ENCODE assay signal across 1 cellular context in the genomic region with DNA sequence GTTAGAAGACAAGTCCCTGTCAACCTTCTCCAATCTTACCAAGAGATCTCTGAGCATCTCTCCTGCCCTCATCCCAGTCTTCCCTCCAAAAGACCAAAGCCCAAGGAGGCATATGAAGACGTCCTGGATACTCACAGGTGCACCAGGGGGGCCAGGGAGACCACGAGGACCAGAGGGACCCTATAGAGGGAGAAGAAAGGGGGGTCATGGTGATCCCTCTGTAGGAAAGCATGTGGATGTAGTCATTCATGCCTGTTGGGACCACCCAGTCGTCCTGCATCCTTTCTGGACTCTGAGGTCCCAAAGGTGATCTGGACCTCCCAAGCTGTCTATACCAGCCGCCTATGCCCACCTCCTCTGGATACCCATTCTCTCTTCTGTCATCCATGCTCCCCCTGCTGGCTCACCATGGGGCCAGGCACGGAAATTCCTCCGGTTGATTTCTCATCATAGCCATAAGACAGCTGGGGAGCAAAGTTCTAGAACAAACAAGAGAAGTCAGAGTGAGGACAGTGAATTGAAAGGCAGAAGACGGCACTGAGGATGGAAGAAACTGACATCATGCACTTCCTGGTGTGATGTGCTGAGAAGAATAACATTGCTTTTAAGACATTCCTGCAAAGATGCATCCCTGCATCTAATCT.
TF ChIP-seq lines count a peak whose summit lies in the region.

No MANE protein-coding gene starts in this region.

TF ChIP-seq in HepG2, 621 proteins besides CTCF, POLR2A, EP300 and RAD21 (continues in another document):
- peak; percentile 28; the same call in 1 of the 2 replicates for TF ChIP-seq HNF4A (CRISPR knock-in tag; IDR thresholded peaks at IDR 0.05)
- no peak for TF ChIP-seq SMAD9 (CRISPR knock-in tag; IDR thresholded peaks at IDR 0.05)
- TF ChIP-seq ZNF264 (CRISPR knock-in tag; IDR thresholded peaks at IDR 0.05), result no peak
- TF ChIP-seq ZNF121 (CRISPR knock-in tag; IDR thresholded peaks at IDR 0.05), result no peak
- no peak for TF ChIP-seq SRSF9 (IDR thresholded peaks at IDR 0.05; ENCODE audit: borderline replicate concordance, insufficient read depth, low read depth, low read length, poor library complexity, severe bottlenecking)
- TF ChIP-seq SMC3 (IDR thresholded peaks at IDR 0.05; ENCODE audit: low read length), result peak; percentile 90
- TF ChIP-seq PCBP2 (optimal IDR thresholded peaks at IDR 0.05; ENCODE audit: low read depth, low read length, poor library complexity, severe bottlenecking), result no peak
- TF ChIP-seq FOSL2 (CRISPR knock-in tag; IDR thresholded peaks at IDR 0.05), result no peak
- no peak for TF ChIP-seq KLF6 (CRISPR knock-in tag; IDR thresholded peaks at IDR 0.05)
- no peak for TF ChIP-seq JUND (CRISPR knock-in tag; IDR thresholded peaks at IDR 0.05)
- no peak for TF ChIP-seq ZNF547 (CRISPR knock-in tag; IDR thresholded peaks at IDR 0.05)
- peak; percentile 70 for TF ChIP-seq STAG1 (CRISPR knock-in tag; IDR thresholded peaks at IDR 0.05)
- TF ChIP-seq, protein P1, sequence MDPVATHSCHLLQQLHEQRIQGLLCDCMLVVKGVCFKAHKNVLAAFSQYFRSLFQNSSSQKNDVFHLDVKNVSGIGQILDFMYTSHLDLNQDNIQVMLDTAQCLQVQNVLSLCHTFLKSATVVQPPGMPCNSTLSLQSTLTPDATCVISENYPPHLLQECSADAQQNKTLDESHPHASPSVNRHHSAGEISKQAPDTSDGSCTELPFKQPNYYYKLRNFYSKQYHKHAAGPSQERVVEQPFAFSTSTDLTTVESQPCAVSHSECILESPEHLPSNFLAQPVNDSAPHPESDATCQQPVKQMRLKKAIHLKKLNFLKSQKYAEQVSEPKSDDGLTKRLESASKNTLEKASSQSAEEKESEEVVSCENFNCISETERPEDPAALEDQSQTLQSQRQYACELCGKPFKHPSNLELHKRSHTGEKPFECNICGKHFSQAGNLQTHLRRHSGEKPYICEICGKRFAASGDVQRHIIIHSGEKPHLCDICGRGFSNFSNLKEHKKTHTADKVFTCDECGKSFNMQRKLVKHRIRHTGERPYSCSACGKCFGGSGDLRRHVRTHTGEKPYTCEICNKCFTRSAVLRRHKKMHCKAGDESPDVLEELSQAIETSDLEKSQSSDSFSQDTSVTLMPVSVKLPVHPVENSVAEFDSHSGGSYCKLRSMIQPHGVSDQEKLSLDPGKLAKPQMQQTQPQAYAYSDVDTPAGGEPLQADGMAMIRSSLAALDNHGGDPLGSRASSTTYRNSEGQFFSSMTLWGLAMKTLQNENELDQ (CRISPR knock-in tag; IDR thresholded peaks at IDR 0.05; ENCODE audit: borderline replicate concordance), result no peak
- TF ChIP-seq, protein P2, sequence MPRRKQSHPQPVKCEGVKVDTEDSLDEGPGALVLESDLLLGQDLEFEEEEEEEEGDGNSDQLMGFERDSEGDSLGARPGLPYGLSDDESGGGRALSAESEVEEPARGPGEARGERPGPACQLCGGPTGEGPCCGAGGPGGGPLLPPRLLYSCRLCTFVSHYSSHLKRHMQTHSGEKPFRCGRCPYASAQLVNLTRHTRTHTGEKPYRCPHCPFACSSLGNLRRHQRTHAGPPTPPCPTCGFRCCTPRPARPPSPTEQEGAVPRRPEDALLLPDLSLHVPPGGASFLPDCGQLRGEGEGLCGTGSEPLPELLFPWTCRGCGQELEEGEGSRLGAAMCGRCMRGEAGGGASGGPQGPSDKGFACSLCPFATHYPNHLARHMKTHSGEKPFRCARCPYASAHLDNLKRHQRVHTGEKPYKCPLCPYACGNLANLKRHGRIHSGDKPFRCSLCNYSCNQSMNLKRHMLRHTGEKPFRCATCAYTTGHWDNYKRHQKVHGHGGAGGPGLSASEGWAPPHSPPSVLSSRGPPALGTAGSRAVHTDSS (CRISPR knock-in tag; conservative IDR thresholded peaks at IDR 0.05), result no peak
- TF ChIP-seq, protein P3, sequence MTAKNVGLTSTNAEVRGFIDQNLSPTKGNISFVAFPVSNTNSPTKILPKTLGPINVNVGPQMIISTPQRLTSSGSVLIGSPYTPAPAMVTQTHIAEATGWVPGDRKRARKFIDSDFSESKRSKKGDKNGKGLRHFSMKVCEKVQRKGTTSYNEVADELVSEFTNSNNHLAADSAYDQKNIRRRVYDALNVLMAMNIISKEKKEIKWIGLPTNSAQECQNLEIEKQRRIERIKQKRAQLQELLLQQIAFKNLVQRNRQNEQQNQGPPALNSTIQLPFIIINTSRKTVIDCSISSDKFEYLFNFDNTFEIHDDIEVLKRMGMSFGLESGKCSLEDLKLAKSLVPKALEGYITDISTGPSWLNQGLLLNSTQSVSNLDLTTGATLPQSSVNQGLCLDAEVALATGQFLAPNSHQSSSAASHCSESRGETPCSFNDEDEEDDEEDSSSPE (CRISPR knock-in tag; IDR thresholded peaks at IDR 0.05), result no peak
- TF ChIP-seq ZNF558 (CRISPR knock-in tag; IDR thresholded peaks at IDR 0.05; ENCODE audit: borderline replicate concordance), result no peak
- TF ChIP-seq JDP2 (CRISPR knock-in tag; IDR thresholded peaks at IDR 0.05; ENCODE audit: borderline replicate concordance), result no peak
- no peak for TF ChIP-seq BRD4 (CRISPR knock-in tag; IDR thresholded peaks at IDR 0.05)
- no peak for TF ChIP-seq AKAP8 (CRISPR knock-in tag; IDR thresholded peaks at IDR 0.05)
- TF ChIP-seq XRCC5 (optimal IDR thresholded peaks at IDR 0.05; ENCODE audit: low read length), result peak; percentile 91
- TF ChIP-seq, protein P4, sequence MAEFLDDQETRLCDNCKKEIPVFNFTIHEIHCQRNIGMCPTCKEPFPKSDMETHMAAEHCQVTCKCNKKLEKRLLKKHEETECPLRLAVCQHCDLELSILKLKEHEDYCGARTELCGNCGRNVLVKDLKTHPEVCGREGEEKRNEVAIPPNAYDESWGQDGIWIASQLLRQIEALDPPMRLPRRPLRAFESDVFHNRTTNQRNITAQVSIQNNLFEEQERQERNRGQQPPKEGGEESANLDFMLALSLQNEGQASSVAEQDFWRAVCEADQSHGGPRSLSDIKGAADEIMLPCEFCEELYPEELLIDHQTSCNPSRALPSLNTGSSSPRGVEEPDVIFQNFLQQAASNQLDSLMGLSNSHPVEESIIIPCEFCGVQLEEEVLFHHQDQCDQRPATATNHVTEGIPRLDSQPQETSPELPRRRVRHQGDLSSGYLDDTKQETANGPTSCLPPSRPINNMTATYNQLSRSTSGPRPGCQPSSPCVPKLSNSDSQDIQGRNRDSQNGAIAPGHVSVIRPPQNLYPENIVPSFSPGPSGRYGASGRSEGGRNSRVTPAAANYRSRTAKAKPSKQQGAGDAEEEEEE (CRISPR knock-in tag; IDR thresholded peaks at IDR 0.05; ENCODE audit: borderline replicate concordance), result no peak
- no peak for TF ChIP-seq ZNF260 (CRISPR knock-in tag; IDR thresholded peaks at IDR 0.05; ENCODE audit: borderline replicate concordance, low read depth)
- TF ChIP-seq ZNF773 (CRISPR knock-in tag; IDR thresholded peaks at IDR 0.05; ENCODE audit: borderline replicate concordance), result no peak
- TF ChIP-seq ZNF605 (CRISPR knock-in tag; IDR thresholded peaks at IDR 0.05), result 0 out of 2 replicates have a peak, but pooled peaks have one; percentile 31
- no peak for TF ChIP-seq ZC3H4 (CRISPR knock-in tag; IDR thresholded peaks at IDR 0.05; ENCODE audit: borderline replicate concordance)
- TF ChIP-seq, protein P5, sequence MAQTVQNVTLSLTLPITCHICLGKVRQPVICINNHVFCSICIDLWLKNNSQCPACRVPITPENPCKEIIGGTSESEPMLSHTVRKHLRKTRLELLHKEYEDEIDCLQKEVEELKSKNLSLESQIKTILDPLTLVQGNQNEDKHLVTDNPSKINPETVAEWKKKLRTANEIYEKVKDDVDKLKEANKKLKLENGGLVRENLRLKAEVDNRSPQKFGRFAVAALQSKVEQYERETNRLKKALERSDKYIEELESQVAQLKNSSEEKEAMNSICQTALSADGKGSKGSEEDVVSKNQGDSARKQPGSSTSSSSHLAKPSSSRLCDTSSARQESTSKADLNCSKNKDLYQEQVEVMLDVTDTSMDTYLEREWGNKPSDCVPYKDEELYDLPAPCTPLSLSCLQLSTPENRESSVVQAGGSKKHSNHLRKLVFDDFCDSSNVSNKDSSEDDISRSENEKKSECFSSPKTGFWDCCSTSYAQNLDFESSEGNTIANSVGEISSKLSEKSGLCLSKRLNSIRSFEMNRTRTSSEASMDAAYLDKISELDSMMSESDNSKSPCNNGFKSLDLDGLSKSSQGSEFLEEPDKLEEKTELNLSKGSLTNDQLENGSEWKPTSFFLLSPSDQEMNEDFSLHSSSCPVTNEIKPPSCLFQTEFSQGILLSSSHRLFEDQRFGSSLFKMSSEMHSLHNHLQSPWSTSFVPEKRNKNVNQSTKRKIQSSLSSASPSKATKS (CRISPR knock-in tag; IDR thresholded peaks at IDR 0.05), result no peak
- TF ChIP-seq NFIC (IDR thresholded peaks at IDR 0.05; ENCODE audit: low read length), result no peak
- no peak for TF ChIP-seq SNAI1 (CRISPR knock-in tag; IDR thresholded peaks at IDR 0.05; ENCODE audit: borderline replicate concordance)
- TF ChIP-seq, protein P6, sequence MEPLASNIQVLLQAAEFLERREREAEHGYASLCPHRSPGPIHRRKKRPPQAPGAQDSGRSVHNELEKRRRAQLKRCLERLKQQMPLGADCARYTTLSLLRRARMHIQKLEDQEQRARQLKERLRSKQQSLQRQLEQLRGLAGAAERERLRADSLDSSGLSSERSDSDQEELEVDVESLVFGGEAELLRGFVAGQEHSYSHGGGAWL (CRISPR knock-in tag; IDR thresholded peaks at IDR 0.05), result no peak
- no peak for TF ChIP-seq ZNF790 (CRISPR knock-in tag; IDR thresholded peaks at IDR 0.05; ENCODE audit: borderline replicate concordance)
- no peak for TF ChIP-seq TMF1 (CRISPR knock-in tag; IDR thresholded peaks at IDR 0.05; ENCODE audit: low read depth)
- 0 out of 2 replicates have a peak, but pooled peaks have one; percentile 17 for TF ChIP-seq ATF1 (CRISPR knock-in tag; IDR thresholded peaks at IDR 0.05)
- TF ChIP-seq CREB1 (IDR thresholded peaks at IDR 0.05), result no peak
- no peak for TF ChIP-seq CREB1 (CRISPR knock-in tag; IDR thresholded peaks at IDR 0.05)
- TF ChIP-seq, protein P7, sequence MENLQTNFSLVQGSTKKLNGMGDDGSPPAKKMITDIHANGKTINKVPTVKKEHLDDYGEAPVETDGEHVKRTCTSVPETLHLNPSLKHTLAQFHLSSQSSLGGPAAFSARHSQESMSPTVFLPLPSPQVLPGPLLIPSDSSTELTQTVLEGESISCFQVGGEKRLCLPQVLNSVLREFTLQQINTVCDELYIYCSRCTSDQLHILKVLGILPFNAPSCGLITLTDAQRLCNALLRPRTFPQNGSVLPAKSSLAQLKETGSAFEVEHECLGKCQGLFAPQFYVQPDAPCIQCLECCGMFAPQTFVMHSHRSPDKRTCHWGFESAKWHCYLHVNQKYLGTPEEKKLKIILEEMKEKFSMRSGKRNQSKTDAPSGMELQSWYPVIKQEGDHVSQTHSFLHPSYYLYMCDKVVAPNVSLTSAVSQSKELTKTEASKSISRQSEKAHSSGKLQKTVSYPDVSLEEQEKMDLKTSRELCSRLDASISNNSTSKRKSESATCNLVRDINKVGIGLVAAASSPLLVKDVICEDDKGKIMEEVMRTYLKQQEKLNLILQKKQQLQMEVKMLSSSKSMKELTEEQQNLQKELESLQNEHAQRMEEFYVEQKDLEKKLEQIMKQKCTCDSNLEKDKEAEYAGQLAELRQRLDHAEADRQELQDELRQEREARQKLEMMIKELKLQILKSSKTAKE (CRISPR knock-in tag; IDR thresholded peaks at IDR 0.05; ENCODE audit: borderline replicate concordance), result no peak
- no peak for TF ChIP-seq KLF16 (CRISPR knock-in tag; IDR thresholded peaks at IDR 0.05)
- TF ChIP-seq, protein P8, sequence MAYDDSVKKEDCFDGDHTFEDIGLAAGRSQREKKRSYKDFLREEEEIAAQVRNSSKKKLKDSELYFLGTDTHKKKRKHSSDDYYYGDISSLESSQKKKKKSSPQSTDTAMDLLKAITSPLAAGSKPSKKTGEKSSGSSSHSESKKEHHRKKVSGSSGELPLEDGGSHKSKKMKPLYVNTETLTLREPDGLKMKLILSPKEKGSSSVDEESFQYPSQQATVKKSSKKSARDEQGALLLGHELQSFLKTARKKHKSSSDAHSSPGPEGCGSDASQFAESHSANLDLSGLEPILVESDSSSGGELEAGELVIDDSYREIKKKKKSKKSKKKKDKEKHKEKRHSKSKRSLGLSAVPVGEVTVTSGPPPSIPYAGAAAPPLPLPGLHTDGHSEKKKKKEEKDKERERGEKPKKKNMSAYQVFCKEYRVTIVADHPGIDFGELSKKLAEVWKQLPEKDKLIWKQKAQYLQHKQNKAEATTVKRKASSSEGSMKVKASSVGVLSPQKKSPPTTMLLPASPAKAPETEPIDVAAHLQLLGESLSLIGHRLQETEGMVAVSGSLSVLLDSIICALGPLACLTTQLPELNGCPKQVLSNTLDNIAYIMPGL (CRISPR knock-in tag; IDR thresholded peaks at IDR 0.05; ENCODE audit: borderline replicate concordance in 1 of 2, low read depth in 1 of 2), result peak in 1 of 2 experiments; percentile 22; a peak in 1 of 4 replicates
- no peak for TF ChIP-seq ZNF772 (CRISPR knock-in tag; IDR thresholded peaks at IDR 0.05)
- TF ChIP-seq ZNF563 (CRISPR knock-in tag; IDR thresholded peaks at IDR 0.05), result no peak
- no peak for TF ChIP-seq ZNF749 (CRISPR knock-in tag; IDR thresholded peaks at IDR 0.05; ENCODE audit: borderline replicate concordance)
- TF ChIP-seq ZNF737 (CRISPR knock-in tag; IDR thresholded peaks at IDR 0.05; ENCODE audit: borderline replicate concordance), result no peak
